In genomic region chr12:121248611-121249010, GRCh38 we compare ENCODE assay signal across 11 cellular contexts. TPM values are rescaled to one million over a fixed set of nuclear protein-coding genes. Genes with fewer than 3 reads are reported as not detected.
DNase-seq lines count a peak whose midpoint lies in the region; ATAC-seq and TF ChIP-seq lines count a peak whose summit lies in the region.
"Had no signal": no experiment of that assay in that cellular context is flagged by ENCODE, and none has a peak within 500 bp of the region (broad histone marks: within the 10 kb centered on the region; RNA-seq: fewer than 3 reads in every experiment).

No MANE protein-coding gene starts in this region.

- no peak overlapping the region for H3K4me2 ChIP-seq in H9 (ENCODE audit: insufficient read depth, insufficient read length, low read length)

- peaks cover 4 to 22% (median 9%) of the 10 kb centered on the region in 3 donors for H3K4me1 Mint-ChIP-seq in IgD-negative memory B cell
- no peaks in the 10 kb centered on the region for H3K4me1 Mint-ChIP-seq in Calu3 (ENCODE audit: low read depth, unreplicated experiment)
- no peaks in the 10 kb centered on the region for H3K4me1 Mint-ChIP-seq in H9

- no peak overlapping the region for H2AFZ ChIP-seq in H9 (ENCODE audit: low read length)

- ATAC-seq in GM19372 (IDR thresholded peaks at IDR 0.05; ENCODE audit: low read depth, unreplicated experiment) (peak; percentile 82), HG02759 (IDR thresholded peaks at IDR 0.05; ENCODE audit: unreplicated experiment) (peak; percentile 91), SK-N-SH treated with all-trans-retinoic acid at 6 μM for 48 hours (no peak)

- no peak overlapping the region for H4K8ac ChIP-seq in H9 (replicated peaks; ENCODE audit: insufficient read length, low read depth, low read length)

- H3K4me3 Mint-ChIP-seq in IgD-negative memory B cell: peak overlapping the region in 3 of 4 donors; percentile 16 to 88 (median 86)
- H3K4me3 Mint-ChIP-seq in Calu3 (ENCODE audit: low read depth, unreplicated experiment): no peak overlapping the region
- H3K4me3 Mint-ChIP-seq in H9: no peak overlapping the region

- H3K9ac ChIP-seq in H9 (ENCODE audit: extremely low read depth, insufficient read length, low read length): no peak overlapping the region

- no peak overlapping the region for H2AK5ac ChIP-seq in H9 (ENCODE audit: insufficient read length, low read length)

- no TSS peak for BruUV-seq in Calu3 (replicated peaks; lab: Mats Ljungman, UMichigan)

- H4K5ac ChIP-seq in H9 (ENCODE audit: insufficient read length, low read depth, low read length): no peak overlapping the region

- no peaks in the 10 kb centered on the region for H4K20me1 ChIP-seq in H9 (ENCODE audit: control insufficient read depth, insufficient read depth, insufficient read length)

- no peak overlapping the region for H2BK120ac ChIP-seq in H9 (ENCODE audit: low read depth, low read length, poor library complexity, severe bottlenecking)

- H3K27ac Mint-ChIP-seq in IgD-negative memory B cell (peak overlapping the region in 2 of 3 donors; percentile 80 to 83), Calu3 (ENCODE audit: unreplicated experiment) (no peak overlapping the region), H9 (no peak overlapping the region)

- no peaks in the 10 kb centered on the region for H3K23me2 ChIP-seq in H9 (ENCODE audit: insufficient read length, low read depth, low read length, poor library complexity, severe bottlenecking)

- no peak overlapping the region; the same call in 1 of the 2 replicates for H3K14ac ChIP-seq in H9 (ENCODE audit: insufficient read depth, low read length)

- H3K9me3 ChIP-seq in H9 (ENCODE audit: control insufficient read depth, low read depth, low read length): no peaks in the 10 kb centered on the region
- H3K9me3 ChIP-seq: esophagus squamous epithelium had no signal

- H3K79me2 ChIP-seq in H9 (ENCODE audit: insufficient read depth, low read length): no peaks in the 10 kb centered on the region

- no peaks in the 10 kb centered on the region for H3K27me3 ChIP-seq in H9 (ENCODE audit: insufficient read depth, low read length)
- H3K27me3 ChIP-seq: cardiac muscle cell, esophagus squamous epithelium had no signal

- H2BK20ac ChIP-seq in H9 (ENCODE audit: low read depth, low read length, poor library complexity, severe bottlenecking): no peak overlapping the region

- H3K18ac ChIP-seq in H9 (ENCODE audit: insufficient read length, low read depth, low read length): no peak overlapping the region

- H3K4ac ChIP-seq in H9 (ENCODE audit: low read depth, low read length): no peak overlapping the region

- no peak overlapping the region for H2BK5ac ChIP-seq in H9 (ENCODE audit: insufficient read length, low read length)

- H3K27me3 Mint-ChIP-seq in IgD-negative memory B cell (no peaks in the 10 kb centered on the region), Calu3 (ENCODE audit: unreplicated experiment) (no peaks in the 10 kb centered on the region), H9 (ENCODE audit: low read depth) (no peaks in the 10 kb centered on the region)

- DNase-seq in Calu3 (no peak), H9 (no peak)
- DNase-seq in effector CD8-positive, alpha-beta T cell (lab: John Stamatoyannopoulos, UW): no peak
- DNase-seq: esophagus squamous epithelium, IMR-90 had no signal

- no CpG with 5 or more reads among the region's 22 CpGs for WGBS in H9 (ENCODE audit: extremely low coverage, insufficient read length, low lambda C conversion rate)

- peaks cover 10% of the 10 kb centered on the region for H3K36me3 Mint-ChIP-seq in IgD-negative memory B cell
- peaks cover 37% of the 10 kb centered on the region for H3K36me3 Mint-ChIP-seq in Calu3 (ENCODE audit: insufficient read depth, unreplicated experiment)
- peaks cover 35 to 59% (median 52%) of the 10 kb centered on the region in 3 experiments; a peak in 6 of 7 replicates for H3K36me3 Mint-ChIP-seq in H9 (ENCODE audit: insufficient read depth in 1 of 3, low read depth in 3 of 3)

- intact Hi-C loops in Calu3 (cut with micrococcal nuclease; ENCODE audit: unreplicated experiment): no loop called here

- H3K56ac ChIP-seq in H9 (ENCODE audit: insufficient read length, low read depth, low read length): no peak overlapping the region

- H3T11ph ChIP-seq in H9 (ENCODE audit: low read length): no peak overlapping the region

- H3K79me1 ChIP-seq in H9 (ENCODE audit: insufficient read depth, low read depth, low read length, poor library complexity, severe bottlenecking): no peaks in the 10 kb centered on the region

- peak; percentile 26 for TF ChIP-seq POLR2A in GM10847 (IDR thresholded peaks at IDR 0.05; ENCODE audit: extremely low read depth, insufficient read length)

- CTCF ChIA-PET in Calu3 (lab: Charles Lee): interaction anchor here (1.0 kb wide), 1 partner anchor 21 kb away, joined by 3 read pairs; no protein-coding TSS in a partner anchor

- no peaks in the 10 kb centered on the region for H3K4me1 ChIP-seq in H9 (ENCODE audit: insufficient read depth, low read length)

- TF ChIP-seq CTCF in Calu3 (IDR thresholded peaks at IDR 0.05; ENCODE audit: unreplicated experiment) (no peak), H9 (conservative IDR thresholded peaks at IDR 0.05) (no peak)

- no peak overlapping the region for H3K27ac ChIP-seq in H9 (ENCODE audit: insufficient read length, low read depth, low read length)
- H3K27ac ChIP-seq: cardiac muscle cell had no signal

- no peak overlapping the region for H3K23ac ChIP-seq in H9 (ENCODE audit: insufficient read length, low read depth, low read length)

- no peak overlapping the region for H2BK15ac ChIP-seq in H9 (ENCODE audit: low read depth, low read length)

- H4K91ac ChIP-seq in H9 (ENCODE audit: insufficient read length, low read depth, low read length): no peak overlapping the region

- no peak overlapping the region for H2BK12ac ChIP-seq in H9 (ENCODE audit: insufficient read length, low read depth, low read length)

- H3K9me3 Mint-ChIP-seq in IgD-negative memory B cell: peaks cover 0 to 3% (median 2%) of the 10 kb centered on the region in 3 donors
- H3K9me3 Mint-ChIP-seq in Calu3 (ENCODE audit: low read depth, unreplicated experiment): no peaks in the 10 kb centered on the region
- H3K9me3 Mint-ChIP-seq in H9: no peaks in the 10 kb centered on the region

TF ChIP-seq in SK-N-SH treated with all-trans-retinoic acid at 6 μM for 48 hours, 23 proteins besides CTCF, POLR2A, EP300 and RAD21:
- TF ChIP-seq ZFP3 (CRISPR knock-in tag; IDR thresholded peaks at IDR 0.05) (no peak), CSDC2 (CRISPR knock-in tag; IDR thresholded peaks at IDR 0.05) (no peak)

RNA-seq across cellular contexts. Expression of gene P2RX4, which starts 38.7 kb away (rescaled TPM):
- 27.5 TPM for polyA plus RNA-seq in IgD-negative memory B cell
- total RNA-seq in Calu3 (2022) (38.7 and 39.5 TPM in 2 replicates), H9 (2021) (7.9 and 8.1 TPM in 2 replicates)

RNA-seq across cellular contexts. Expression of gene CAMKK2, which starts 47.9 kb away (rescaled TPM):
- polyA plus RNA-seq in IgD-negative memory B cell: 17.0 TPM
- total RNA-seq in Calu3 (2022) (34.0 and 35.7 TPM in 2 replicates), H9 (2021) (22.4 and 24.7 TPM in 2 replicates)

Comparison
In these comparisons a context has a peak if more than half of its experiments do, and no peak if none do; other contexts are left out.
1. H3K27ac Mint-ChIP-seq: peak in IgD-negative memory B cell (2 of 3); none in Calu3 (single experiment) and H9 (0 of 3).
2. H3K4me3 Mint-ChIP-seq: peak in IgD-negative memory B cell (3 of 4); none in Calu3 (single experiment) and H9 (0 of 2).